7 cellular contexts compared by ENCODE assay signal in genomic region chr2:162153608-162154224, GRCh38. TPM values are rescaled to one million over a fixed set of nuclear protein-coding genes. Genes with fewer than 3 reads are reported as not detected.
DNase-seq lines count a peak whose midpoint lies in the region; ATAC-seq, FAIRE-seq and TF ChIP-seq lines count a peak whose summit lies in the region.

No MANE protein-coding gene starts in this region.

- no peaks in the 10 kb centered on the region for H4K20me1 ChIP-seq in HCT116 (ENCODE audit: insufficient read depth)

- no peaks in the 10 kb centered on the region for H3K9me2 ChIP-seq in HCT116 (ENCODE audit: insufficient read depth)

- no peak overlapping the region for H3K4me3 ChIP-seq in HCT116 (replicated peaks in 1 of 2; ENCODE audit: low read depth in 1 of 2, low read length in 2 of 2)

- peak; percentile 97 for ATAC-seq in HCT116

- H3K79me2 ChIP-seq in HCT116 (ENCODE audit: insufficient read depth, low read length) = no peaks in the 10 kb centered on the region

- no peaks in the 10 kb centered on the region for H3K9me3 ChIP-seq in HCT116 (ENCODE audit: control insufficient read depth in 1 of 2, insufficient read depth in 1 of 2, low read depth in 1 of 2, low read length in 2 of 2)

- peak overlapping the region; percentile 50 for H2AFZ ChIP-seq in HCT116 (ENCODE audit: low read depth, low read length, poor library complexity, severe bottlenecking)

- no TSS peak for BruUV-seq in HCT116 (replicated peaks; lab: Mats Ljungman, UMichigan)

- in situ Hi-C loops in SK-MEL-5 (cut with HindIII; ENCODE audit: low pct_unique_long_range_greater_than_20kb, low sequenced_read_pairs) = no loop called here

- RAD21 ChIA-PET in HCT116 (lab: Charles Lee; ENCODE audit: low non-redundant PET in 1 of 2, low total read pairs in 2 of 2, uncharacterized antibody in 2 of 2, unreplicated experiment in 2 of 2) = interaction anchor here (1.4 to 3.3 kb wide), 2 partner anchors 144 kb away, joined by 4 to 11 read pairs; no protein-coding TSS in a partner anchor

- H3K4me2 ChIP-seq in HCT116 (ENCODE audit: low read length) = 0 out of 2 replicates have a peak overlapping the region, but pooled peaks have one; percentile 13

- H3K27ac ChIP-seq in HCT116 (ENCODE audit: low read depth, low read length) = no peak overlapping the region

- TF ChIP-seq POLR2A in GM12891 (IDR thresholded peaks at IDR 0.05; ENCODE audit: low read depth, low read length) (no peak), HCT116 (IDR thresholded peaks at IDR 0.05; ENCODE audit: borderline replicate concordance, extremely low read depth, insufficient read depth, insufficient read length) (no peak)

- intact Hi-C loops in HCT116 (cut with micrococcal nuclease) = loop anchor here (1.0 kb wide), 1 partner anchor 148 kb away; no protein-coding TSS in a partner anchor

- H3K36me3 ChIP-seq in HCT116 (ENCODE audit: control insufficient read depth in 1 of 2, insufficient read depth in 2 of 2, low read length in 2 of 2) = no peaks in the 10 kb centered on the region

- H3K9ac ChIP-seq in HCT116 (ENCODE audit: low read length) = no peak overlapping the region

- peak; percentile 50 for FAIRE-seq in GM12891 (lab: Jason Lieb, UNC)

- POLR2A ChIA-PET in HCT116 (lab: Charles Lee) = no interaction called here

- H3K4me1 ChIP-seq in HCT116 (ENCODE audit: control insufficient read depth in 1 of 2, insufficient read depth in 2 of 2, low read length in 2 of 2) = no peaks in the 10 kb centered on the region

- no peaks in the 10 kb centered on the region for H3K27me3 ChIP-seq in HCT116 (ENCODE audit: insufficient read depth, low read length)

- CTCF ChIA-PET in HCT116 (lab: Charles Lee) = interaction anchor here (0.6 to 6.2 kb wide), 12 partner anchors 9 to 146 kb away, joined by 3 to 119 read pairs (median 4); no protein-coding TSS in a partner anchor

- TF ChIP-seq CTCF in HCT116 (IDR thresholded peaks at IDR 0.05 in 2 of 3, conservative IDR thresholded peaks at IDR 0.05 in 1 of 3; ENCODE audit: borderline replicate concordance in 1 of 3, insufficient read depth in 1 of 3, low read depth in 2 of 3, low read length in 2 of 3) = peak; percentile 76 to 87 (median 82)

- DNase-seq in GM12891 (ENCODE audit: insufficient read length, low spot score) = peak; percentile 14
- peak; percentile 52 for DNase-seq in HCT116 (ENCODE audit: low read depth, low spot score)
- peak; percentile 70 for DNase-seq in M059J (ENCODE audit: low read depth)
- peak; percentile 80 for DNase-seq in SK-MEL-5 (ENCODE audit: low read depth, low spot score)
- DNase-seq in activated naive CD4-positive, alpha-beta T cell treated with Interleukin-2 at 50 U/mL for 16 hours = peak; percentile 62
- DNase-seq in iPS-NIHi11 (ENCODE audit: low spot score) = peak; percentile 52
- peak; percentile 39 for DNase-seq in stimulated activated CD4-positive, alpha-beta T cell treated with anti-CD3 and anti-CD28 coated beads, Interleukin-2, amount 100 ng/mL, for 4 hours (ENCODE audit: low read depth)

- TF ChIP-seq RAD21 in HCT116 (IDR thresholded peaks at IDR 0.05; ENCODE audit: low read depth) = peak; percentile 76

TF ChIP-seq in GM12891, 5 proteins besides CTCF, POLR2A, EP300 and RAD21:
- TF ChIP-seq SPI1 (IDR thresholded peaks at IDR 0.05; ENCODE audit: low read depth, low read length) = no peak
- no peak for TF ChIP-seq PAX5 (IDR thresholded peaks at IDR 0.05; ENCODE audit: insufficient read depth, low read length, severe bottlenecking)
- no peak for TF ChIP-seq POLR2AphosphoS5 (IDR thresholded peaks at IDR 0.05; ENCODE audit: low read depth, low read length)
- no peak for TF ChIP-seq POU2F2 (IDR thresholded peaks at IDR 0.05; ENCODE audit: low read depth, low read length)
- no peak for TF ChIP-seq TAF1 (IDR thresholded peaks at IDR 0.05; ENCODE audit: low read depth, low read length)

TF ChIP-seq in HCT116, 20 proteins besides CTCF, POLR2A, EP300 and RAD21:
- TF ChIP-seq ZNF274 (IDR thresholded peaks at IDR 0.05; ENCODE audit: low read depth, low read length) (no peak), REST (IDR thresholded peaks at IDR 0.05; ENCODE audit: low read depth) (no peak), YY1 (IDR thresholded peaks at IDR 0.05; ENCODE audit: extremely low read depth, insufficient replicate concordance, low read depth, low read length) (peak; percentile 26)

RNA-seq across cellular contexts. Expression of gene GCG, which starts 1.7 kb away (rescaled TPM):
- not detected for polyA plus RNA-seq in GM12891 (2012; ENCODE audit: low read depth, missing spikeins)
- not detected for total RNA-seq in HCT116 (2021; ENCODE audit: unreplicated experiment)
- polyA plus RNA-seq in HCT116 (2012) = not detected in 2 replicates
- not detected in 2 replicates for total RNA-seq in M059J (2014; rRNA removed; shearing (Covaris generic))
- not detected in 2 replicates for total RNA-seq in SK-MEL-5 (2014; rRNA removed; shearing (Covaris generic))
- polyA plus RNA-seq in SK-MEL-5 (2015; cell fraction: cytosol; rRNA removed) = not detected in 2 replicates
- polyA plus RNA-seq in SK-MEL-5 (2015; cell fraction: nucleus; rRNA removed) = not detected in 2 replicates

Comparison
In these comparisons a context has a peak if more than half of its experiments do, and no peak if none do; other contexts are left out.
1. DNase-seq: peak in every context shown above with its lines; median percentile 80 in SK-MEL-5; 70 in M059J; 62 in activated naive CD4-positive, alpha-beta T cell treated with Interleukin-2 at 50 U/mL for 16 hours; 52 in HCT116; 52 in iPS-NIHi11; 39 in stimulated activated CD4-positive, alpha-beta T cell treated with anti-CD3 and anti-CD28 coated beads, Interleukin-2, amount 100 ng/mL, for 4 hours; 14 in GM12891.